ENCODE assay signal across 15 cellular contexts in the genomic region with DNA sequence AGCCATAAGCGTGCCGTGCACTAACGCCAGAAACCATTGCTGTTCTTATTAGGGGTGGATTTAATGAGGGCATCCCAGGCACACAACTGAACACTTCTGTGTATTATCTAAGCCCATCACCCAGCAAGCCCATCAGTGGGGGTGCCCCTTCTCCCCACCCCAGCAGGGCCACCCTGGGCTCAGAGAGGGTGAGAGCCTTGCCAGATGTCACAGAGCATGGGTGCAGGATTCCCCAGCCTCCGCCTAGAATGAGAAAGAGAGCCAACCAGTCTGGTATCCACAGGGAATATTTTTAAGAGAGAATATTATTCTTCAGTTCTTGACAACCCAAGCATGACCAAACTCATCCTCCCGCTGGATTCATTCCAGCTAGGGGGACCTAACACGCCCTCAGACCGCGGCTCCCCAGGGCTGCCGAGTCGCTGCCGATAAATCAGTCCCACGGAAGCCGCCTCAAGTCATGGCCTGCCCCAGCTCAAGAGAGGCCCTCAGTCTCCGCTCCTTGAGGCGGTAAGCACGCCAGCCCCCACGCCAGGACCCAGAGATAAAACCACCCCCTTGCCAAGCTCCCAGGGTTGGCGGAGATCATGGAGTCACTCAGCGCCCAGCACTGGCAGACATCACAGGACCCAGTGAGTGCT. TPM values are rescaled to one million over a fixed set of nuclear protein-coding genes. Genes with fewer than 3 reads are reported as not detected.
DNase-seq lines count a peak whose midpoint lies in the region; TF ChIP-seq lines count a peak whose summit lies in the region.
"Had no signal": no experiment of that assay in that cellular context is flagged by ENCODE, and none has a peak within 500 bp of the region (broad histone marks: within the 10 kb centered on the region; RNA-seq: fewer than 3 reads in every experiment).

No MANE protein-coding gene starts in this region.

- H3K4me1 Mint-ChIP-seq in osteocyte (ENCODE audit: unreplicated experiment) (peaks cover 83% of the 10 kb centered on the region), endothelial cell (ENCODE audit: unreplicated experiment) (peaks cover 13% of the 10 kb centered on the region)
- no peaks in the 10 kb centered on the region for H3K4me1 Mint-ChIP-seq in activated CD4-positive, alpha-beta T cell treated with anti-CD3 and anti-CD28 coated beads, Interleukin-2, amount 10 ng/mL, durations not matched to agents 7 days and 5 days

- CTCF ChIA-PET in activated CD4-positive, alpha-beta T cell treated with anti-CD3 and anti-CD28 coated beads, Interleukin-2, amount 10 ng/mL, durations not matched to agents 7 days and 5 days (lab: Charles Lee): no interaction called here

- in situ Hi-C loops in GM13977 (cut with MboI; ENCODE audit: low pct_unique_long_range_greater_than_20kb, low sequenced_read_pairs, unreplicated experiment): no loop called here

- H3K4me3 Mint-ChIP-seq in osteocyte (ENCODE audit: unreplicated experiment): no peak overlapping the region
- H3K4me3 Mint-ChIP-seq in activated CD4-positive, alpha-beta T cell treated with anti-CD3 and anti-CD28 coated beads, Interleukin-2, amount 10 ng/mL, durations not matched to agents 7 days and 5 days: no peak overlapping the region
- H3K4me3 Mint-ChIP-seq in endothelial cell (ENCODE audit: unreplicated experiment): no peak overlapping the region
- H3K4me3 Mint-ChIP-seq: CD8-positive, alpha-beta T cell had no signal

- no peak overlapping the region for H3K4me3 ChIP-seq in epithelial cell of esophagus (ENCODE audit: low read length)
- H3K4me3 ChIP-seq: heart right ventricle, uterus had no signal

- no peak for TF ChIP-seq CTCF in epithelial cell of esophagus (IDR thresholded peaks at IDR 0.05; ENCODE audit: insufficient read depth, low read depth, low read length, missing control alignments)
- no peak for TF ChIP-seq CTCF in osteocyte (IDR thresholded peaks at IDR 0.05)
- TF ChIP-seq CTCF in GM13977 (IDR thresholded peaks at IDR 0.05; ENCODE audit: extremely low read depth, insufficient read depth, missing control alignments): no peak
- TF ChIP-seq CTCF in endothelial cell (IDR thresholded peaks at IDR 0.05; ENCODE audit: unreplicated experiment): no peak

- peaks cover 49% of the 10 kb centered on the region for H3K36me3 Mint-ChIP-seq in osteocyte (ENCODE audit: unreplicated experiment)
- no peaks in the 10 kb centered on the region for H3K36me3 Mint-ChIP-seq in activated CD4-positive, alpha-beta T cell treated with anti-CD3 and anti-CD28 coated beads, Interleukin-2, amount 10 ng/mL, durations not matched to agents 7 days and 5 days (ENCODE audit: low read depth)
- no peaks in the 10 kb centered on the region for H3K36me3 Mint-ChIP-seq in endothelial cell (ENCODE audit: low read depth, unreplicated experiment)
- H3K36me3 Mint-ChIP-seq: CD8-positive, alpha-beta T cell had no signal

- POLR2A ChIA-PET in activated CD4-positive, alpha-beta T cell treated with anti-CD3 and anti-CD28 coated beads, Interleukin-2, amount 10 ng/mL, durations not matched to agents 7 days and 5 days (lab: Charles Lee): no interaction called here

- H3K9me3 Mint-ChIP-seq in osteocyte (ENCODE audit: unreplicated experiment) (no peaks in the 10 kb centered on the region), endothelial cell (ENCODE audit: unreplicated experiment) (no peaks in the 10 kb centered on the region)
- H3K9me3 Mint-ChIP-seq in activated CD4-positive, alpha-beta T cell treated with anti-CD3 and anti-CD28 coated beads, Interleukin-2, amount 10 ng/mL, durations not matched to agents 7 days and 5 days: no peaks in the 10 kb centered on the region
- H3K9me3 Mint-ChIP-seq: CD8-positive, alpha-beta T cell had no signal

- DNase-seq in DMS79 treated with DMSO at 0.1 percent for 48 hours (lab: John Stamatoyannopoulos, UW): peak; percentile 42
- peak; percentile 85 for DNase-seq in NCI-H446 treated with DMSO at 0.1 percent for 48 hours (lab: John Stamatoyannopoulos, UW)
- DNase-seq in epithelial cell of esophagus (ENCODE audit: low read depth): peak; percentile 96
- DNase-seq in osteocyte (ENCODE audit: extremely low spot score, unreplicated experiment): no peak
- DNase-seq in activated CD4-positive, alpha-beta T cell treated with anti-CD3 and anti-CD28 coated beads, Interleukin-2, amount 10 ng/mL, durations not matched to agents 7 days and 5 days: no peak
- no peak for DNase-seq in epidermal melanocyte (ENCODE audit: insufficient read length, low spot score)
- DNase-seq in GM13977 (ENCODE audit: low spot score): no peak
- no peak for DNase-seq in endothelial cell (ENCODE audit: low spot score)
- DNase-seq: activated CD4-positive, alpha-beta T cell treated with anti-CD3 and anti-CD28 coated beads for 4 hours; activated effector memory CD4-positive, alpha-beta T cell treated with Interleukin-2 at 50 U/mL for 16 hours; CD8-positive, alpha-beta T cell; HCEC 1CT; heart right ventricle; NCI-H226 had no signal

- H3K27ac Mint-ChIP-seq in osteocyte (ENCODE audit: unreplicated experiment): peak overlapping the region; percentile 69
- no peak overlapping the region for H3K27ac Mint-ChIP-seq in activated CD4-positive, alpha-beta T cell treated with anti-CD3 and anti-CD28 coated beads, Interleukin-2, amount 10 ng/mL, durations not matched to agents 7 days and 5 days
- H3K27ac Mint-ChIP-seq in endothelial cell (ENCODE audit: unreplicated experiment): no peak overlapping the region
- H3K27ac Mint-ChIP-seq: CD8-positive, alpha-beta T cell had no signal

- H3K27me3 Mint-ChIP-seq in osteocyte (ENCODE audit: unreplicated experiment) (no peaks in the 10 kb centered on the region), endothelial cell (ENCODE audit: unreplicated experiment) (peaks cover 4% of the 10 kb centered on the region)
- peaks cover 1% of the 10 kb centered on the region for H3K27me3 Mint-ChIP-seq in activated CD4-positive, alpha-beta T cell treated with anti-CD3 and anti-CD28 coated beads, Interleukin-2, amount 10 ng/mL, durations not matched to agents 7 days and 5 days

RNA-seq across cellular contexts. Expression of a gene that starts 47.2 kb away (rescaled TPM):
- total RNA-seq in osteocyte (145 and 153 TPM in 2 replicates), endothelial cell (ENCODE audit: unreplicated experiment) (9.9 TPM)
- total RNA-seq in activated CD4-positive, alpha-beta T cell treated with anti-CD3 and anti-CD28 coated beads, Interleukin-2, amount 10 ng/mL, durations not matched to agents 7 days and 5 days: under 1 TPM; 0.10 to 0.12 TPM

Comparison
In these comparisons a context has a peak if more than half of its experiments do, and no peak if none do; other contexts are left out.
1. DNase-seq: peak in DMS79 treated with DMSO at 0.1 percent for 48 hours (single experiment), NCI-H446 treated with DMSO at 0.1 percent for 48 hours (single experiment) and epithelial cell of esophagus (single experiment); none in osteocyte (single experiment), activated CD4-positive, alpha-beta T cell treated with anti-CD3 and anti-CD28 coated beads, Interleukin-2, amount 10 ng/mL, durations not matched to agents 7 days and 5 days (single experiment), epidermal melanocyte (single experiment), GM13977 (single experiment) and endothelial cell (single experiment).
2. RNA of a gene that starts 47.2 kb away (total RNA-seq): 145 to 153 TPM in osteocyte; 9.9 TPM in endothelial cell (single experiment) and 0.10 to 0.12 TPM in activated CD4-positive, alpha-beta T cell treated with anti-CD3 and anti-CD28 coated beads, Interleukin-2, amount 10 ng/mL, durations not matched to agents 7 days and 5 days; every median in the first group is over 10 times any median in the second.